Comparison of ENCODE assay signal across 16 cellular contexts in genomic region chr13:18943273-18943672, GRCh38.
DNase-seq lines count a peak whose midpoint lies in the region; ATAC-seq, FAIRE-seq and TF ChIP-seq lines count a peak whose summit lies in the region.
"Had no signal": no experiment of that assay in that cellular context is flagged by ENCODE, and none has a peak within 500 bp of the region (broad histone marks: within the 10 kb centered on the region; RNA-seq: fewer than 3 reads in every experiment).

No MANE protein-coding gene starts in this region.

- H3K4me3 Mint-ChIP-seq in stimulated activated naive CD8-positive, alpha-beta T cell treated with anti-CD3 and anti-CD28 coated beads, Interleukin-15, amount 100 ng/mL, for 72 hours = no peak overlapping the region
- H3K4me3 Mint-ChIP-seq in T-cell = no peak overlapping the region
- H3K4me3 Mint-ChIP-seq: B cell; CD4-positive, alpha-beta T cell; GM23338; H9 had no signal

- in situ Hi-C loops in GM13977 (cut with MboI; ENCODE audit: low pct_unique_long_range_greater_than_20kb, low sequenced_read_pairs, unreplicated experiment) = no loop called here

- H3K36me3 ChIP-seq in kidney (ENCODE audit: control insufficient read depth in 1 of 2, insufficient read depth in 2 of 2, low read length in 2 of 2) (no peaks in the 10 kb centered on the region), spleen (no peaks in the 10 kb centered on the region)

- no peak overlapping the region for H3K4me3 ChIP-seq in kidney (ENCODE audit: low read length in 2 of 2)
- H3K4me3 ChIP-seq in spleen = no peak overlapping the region
- H3K4me3 ChIP-seq: GM23338 had no signal

- peaks cover 2% of the 10 kb centered on the region for H3K27me3 Mint-ChIP-seq in stimulated activated naive CD8-positive, alpha-beta T cell treated with anti-CD3 and anti-CD28 coated beads, Interleukin-15, amount 100 ng/mL, for 72 hours
- H3K27me3 Mint-ChIP-seq in T-cell = no peaks in the 10 kb centered on the region
- H3K27me3 Mint-ChIP-seq: B cell had no signal

- POLR2A ChIA-PET in T-cell (lab: Charles Lee) = no interaction called here

- no peaks in the 10 kb centered on the region for H3K36me3 Mint-ChIP-seq in T-cell

- TF ChIP-seq CTCF in kidney (IDR thresholded peaks at IDR 0.05; ENCODE audit: borderline replicate concordance, extremely low read depth, insufficient read depth) = no peak
- TF ChIP-seq CTCF in spleen (IDR thresholded peaks at IDR 0.05 in 8 of 11, conservative IDR thresholded peaks at IDR 0.05 in 3 of 11) = no peak
- no peak for TF ChIP-seq CTCF in GM13977 (IDR thresholded peaks at IDR 0.05; ENCODE audit: extremely low read depth, insufficient read depth, missing control alignments)

- no peaks in the 10 kb centered on the region for H3K4me1 Mint-ChIP-seq in stimulated activated naive CD8-positive, alpha-beta T cell treated with anti-CD3 and anti-CD28 coated beads, Interleukin-15, amount 100 ng/mL, for 72 hours
- H3K4me1 Mint-ChIP-seq in T-cell = no peaks in the 10 kb centered on the region
- H3K4me1 Mint-ChIP-seq: B cell, GM23338, H9 had no signal

- FAIRE-seq in kidney (lab: Jason Lieb, UNC) = no peak
- FAIRE-seq: A204.1, GM18507 had no signal

- H3K9me3 ChIP-seq in kidney (ENCODE audit: control insufficient read depth in 1 of 2, low read length in 2 of 2) = no peaks in the 10 kb centered on the region
- peaks cover 0 to 9% (median 0%) of the 10 kb centered on the region in 8 donors for H3K9me3 ChIP-seq in spleen

- intact Hi-C loops in kidney (cut with DNase I) (no loop called here), spleen (cut with DNase I; ENCODE audit: low total_unique reads) (no loop called here)

- H3K9ac ChIP-seq in kidney (ENCODE audit: low read length in 2 of 2) = no peak overlapping the region

- TF ChIP-seq POLR2A in spleen (IDR thresholded peaks at IDR 0.05) = no peak

- H3K27ac Mint-ChIP-seq in stimulated activated naive CD8-positive, alpha-beta T cell treated with anti-CD3 and anti-CD28 coated beads, Interleukin-15, amount 100 ng/mL, for 72 hours = no peak overlapping the region
- no peak overlapping the region for H3K27ac Mint-ChIP-seq in T-cell
- H3K27ac Mint-ChIP-seq: B cell; CD4-positive, alpha-beta T cell; GM23338; H9 had no signal

- CTCF ChIA-PET in T-cell (lab: Charles Lee) = no interaction called here

- WGBS in spleen, 5 donors = 82 to 92% (median 89%) methylated on average over 11 to 22 of the region's 22 CpGs

- H3K4me1 ChIP-seq in kidney (ENCODE audit: control insufficient read depth in 1 of 2, insufficient read depth in 1 of 2, low read depth in 1 of 2, low read length in 2 of 2) = no peaks in the 10 kb centered on the region
- H3K4me1 ChIP-seq in spleen = no peaks in the 10 kb centered on the region

- H3K9me3 Mint-ChIP-seq in stimulated activated naive CD8-positive, alpha-beta T cell treated with anti-CD3 and anti-CD28 coated beads, Interleukin-15, amount 100 ng/mL, for 72 hours = no peaks in the 10 kb centered on the region
- H3K9me3 Mint-ChIP-seq in T-cell = no peaks in the 10 kb centered on the region
- H3K9me3 Mint-ChIP-seq: CD4-positive, alpha-beta T cell had no signal

- H3K27ac ChIP-seq in kidney (ENCODE audit: low read depth in 2 of 2, low read length in 2 of 2) (no peak overlapping the region), spleen (no peak overlapping the region)

- peaks cover 0 to 14% (median 0%) of the 10 kb centered on the region in 7 donors for H3K27me3 ChIP-seq in spleen (replicated peaks in 1 of 7)

- peak; percentile 40 for ATAC-seq in stimulated activated naive CD8-positive, alpha-beta T cell treated with anti-CD3 and anti-CD28 coated beads, Interleukin-15, amount 100 ng/mL, for 72 hours
- ATAC-seq in stimulated activated naive CD8-positive, alpha-beta T cell treated with anti-CD3 and anti-CD28 coated beads, Interleukin-15, Interleukin-2, amounts not matched to agents 100 U/mL and 50 U/mL, for 24 hours = no peak
- no peak for ATAC-seq in T-cell (replicated peaks in 1 of 4)
- ATAC-seq: GM23338 had no signal

- DNase-seq in stimulated activated naive CD8-positive, alpha-beta T cell treated with anti-CD3 and anti-CD28 coated beads, Interleukin-15, amount 100 ng/mL, for 72 hours = no peak
- no peak for DNase-seq in stimulated activated naive CD8-positive, alpha-beta T cell treated with anti-CD3 and anti-CD28 coated beads, Interleukin-15, Interleukin-2, amounts not matched to agents 100 U/mL and 50 U/mL, for 24 hours
- DNase-seq in kidney = peak; percentile 72
- DNase-seq in spleen = peak; percentile 69
- DNase-seq in GM13977 (ENCODE audit: low spot score) = no peak
- no peak for DNase-seq in superior temporal gyrus (ENCODE audit: extremely low spot score)
- DNase-seq in T-cell = no peak
- DNase-seq: C1 segment of cervical spinal cord; Calu3; CD4-positive, alpha-beta T cell; DMS 273 treated with DMSO at 0.1 percent for 48 hours; H9 had no signal

Comparison
In these comparisons a context has a peak if more than half of its experiments do, and no peak if none do; other contexts are left out.
1. DNase-seq: peak in kidney (single experiment) and spleen (single experiment); none in stimulated activated naive CD8-positive, alpha-beta T cell treated with anti-CD3 and anti-CD28 coated beads, Interleukin-15, amount 100 ng/mL, for 72 hours (0 of 2), stimulated activated naive CD8-positive, alpha-beta T cell treated with anti-CD3 and anti-CD28 coated beads, Interleukin-15, Interleukin-2, amounts not matched to agents 100 U/mL and 50 U/mL, for 24 hours (single experiment), GM13977 (single experiment), superior temporal gyrus (single experiment) and T-cell (0 of 34).